Comparison of ENCODE assay signal across 1 cellular context in genomic region chr7:116864084-116864483, GRCh38.
TF ChIP-seq lines count a peak whose summit lies in the region.

No MANE protein-coding gene starts in this region.

TF ChIP-seq in GM12878, 131 proteins besides CTCF, POLR2A, EP300 and RAD21:
- TF ChIP-seq ZNF687 (IDR thresholded peaks at IDR 0.05) = no peak
- TF ChIP-seq FOXM1 (IDR thresholded peaks at IDR 0.05; ENCODE audit: low read depth, low read length) = no peak
- TF ChIP-seq, protein P1, sequence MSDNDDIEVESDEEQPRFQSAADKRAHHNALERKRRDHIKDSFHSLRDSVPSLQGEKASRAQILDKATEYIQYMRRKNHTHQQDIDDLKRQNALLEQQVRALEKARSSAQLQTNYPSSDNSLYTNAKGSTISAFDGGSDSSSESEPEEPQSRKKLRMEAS (IDR thresholded peaks at IDR 0.05; ENCODE audit: low read depth, low read length) = no peak
- TF ChIP-seq BHLHE40 (IDR thresholded peaks at IDR 0.05; ENCODE audit: borderline replicate concordance in 1 of 2, low read depth in 2 of 2, low read length in 1 of 2) = no peak
- no peak for TF ChIP-seq ZNF592 (IDR thresholded peaks at IDR 0.05)
- TF ChIP-seq ZNF207 (IDR thresholded peaks at IDR 0.05; ENCODE audit: borderline replicate concordance) = no peak
- no peak for TF ChIP-seq KLF5 (IDR thresholded peaks at IDR 0.05; ENCODE audit: partially characterized antibody)
